In genomic region chrY:15951041-15951440, GRCh38 we compare ENCODE assay signal across 18 cellular contexts.
DNase-seq lines count a peak whose midpoint lies in the region; ATAC-seq, FAIRE-seq and TF ChIP-seq lines count a peak whose summit lies in the region.
"Had no signal": no experiment of that assay in that cellular context is flagged by ENCODE, and none has a peak within 500 bp of the region (broad histone marks: within the 10 kb centered on the region; RNA-seq: fewer than 3 reads in every experiment).

No MANE protein-coding gene starts in this region.

- H3K36me3 ChIP-seq in RWPE2 (ENCODE audit: low read depth) (no peaks in the 10 kb centered on the region), colonic mucosa (no peaks in the 10 kb centered on the region)
- H3K36me3 ChIP-seq: BE2C had no signal

- H3K9me3 ChIP-seq in RWPE2 (ENCODE audit: severe bottlenecking) (no peaks in the 10 kb centered on the region), colonic mucosa (no peaks in the 10 kb centered on the region)
- H3K9me3 ChIP-seq: A549, BE2C had no signal

- DNase-seq in HS-5 (ENCODE audit: low read depth) (peak; percentile 31), RWPE2 (ENCODE audit: low spot score) (no peak), glomerular visceral epithelial cell (ENCODE audit: extremely low spot score) (peak; percentile 31), RKO (ENCODE audit: low spot score) (no peak), urothelium cell line (ENCODE audit: low spot score) (no peak), colonic mucosa (no peak)
- no peak for DNase-seq in activated T-cell treated with anti-CD3 and anti-CD28 coated beads, Interleukin-2, amount 50 U/mL, for 72 hours
- DNase-seq: BE2C; CD4-positive, alpha-beta memory T cell; DMS79; H9 had no signal

- TF ChIP-seq CTCF in RWPE2 (IDR thresholded peaks at IDR 0.05; ENCODE audit: poor library complexity, severe bottlenecking) (no peak), colonic mucosa (IDR thresholded peaks at IDR 0.05) (no peak)

- intact Hi-C loops in colonic mucosa (cut with DNase I) = no loop called here

- H3K4me1 ChIP-seq in RWPE2 (ENCODE audit: insufficient read depth, poor library complexity, severe bottlenecking) = no peaks in the 10 kb centered on the region
- no peaks in the 10 kb centered on the region for H3K4me1 ChIP-seq in colonic mucosa
- H3K4me1 ChIP-seq: A549, BE2C had no signal

- H3K4me3 ChIP-seq in RWPE2 (ENCODE audit: severe bottlenecking) (no peak overlapping the region), colonic mucosa (no peak overlapping the region)
- H3K4me3 ChIP-seq: A549, GM23338 had no signal

- no peaks in the 10 kb centered on the region for H3K4me1 Mint-ChIP-seq in activated T-cell treated with anti-CD3 and anti-CD28 coated beads, Interleukin-2, amount 50 U/mL, for 72 hours (ENCODE audit: low read depth)
- H3K4me1 Mint-ChIP-seq: CD4-positive, alpha-beta memory T cell; GM23338; H9 had no signal

- no peak overlapping the region for H3K27ac Mint-ChIP-seq in activated T-cell treated with anti-CD3 and anti-CD28 coated beads, Interleukin-2, amount 50 U/mL, for 72 hours
- H3K27ac Mint-ChIP-seq: CD4-positive, alpha-beta memory T cell; GM23338; H9 had no signal

- peak; percentile 68 for ATAC-seq in RWPE2 (ENCODE audit: low read depth)
- no peak for ATAC-seq in activated T-cell treated with anti-CD3 and anti-CD28 coated beads, Interleukin-2, amount 50 U/mL, for 72 hours (replicated peaks in 1 of 2)
- ATAC-seq: A549, GM23338, HepG2 had no signal

- H3K9ac ChIP-seq in colonic mucosa (ENCODE audit: low read depth in 2 of 2, low read length in 2 of 2) = no peak overlapping the region

- H3K27ac ChIP-seq in RWPE2 (ENCODE audit: poor library complexity, severe bottlenecking) (no peak overlapping the region), colonic mucosa (no peak overlapping the region)
- H3K27ac ChIP-seq: A549, C4-2B had no signal

- H3K27me3 ChIP-seq in RWPE2 (ENCODE audit: insufficient read depth, poor library complexity, severe bottlenecking) (no peaks in the 10 kb centered on the region), colonic mucosa (no peaks in the 10 kb centered on the region)
- H3K27me3 ChIP-seq: BE2C had no signal

- H3K9me3 Mint-ChIP-seq in activated T-cell treated with anti-CD3 and anti-CD28 coated beads, Interleukin-2, amount 50 U/mL, for 72 hours = peaks cover 0 to 4% of the 10 kb centered on the region in 2 donors
- H3K9me3 Mint-ChIP-seq: CD4-positive, alpha-beta memory T cell; H9 had no signal

- no peaks in the 10 kb centered on the region for H3K36me3 Mint-ChIP-seq in activated T-cell treated with anti-CD3 and anti-CD28 coated beads, Interleukin-2, amount 50 U/mL, for 72 hours (ENCODE audit: insufficient read depth in 2 of 2)
- H3K36me3 Mint-ChIP-seq: CD4-positive, alpha-beta memory T cell had no signal

- no peak overlapping the region for H3K4me3 Mint-ChIP-seq in activated T-cell treated with anti-CD3 and anti-CD28 coated beads, Interleukin-2, amount 50 U/mL, for 72 hours
- H3K4me3 Mint-ChIP-seq: CD4-positive, alpha-beta memory T cell; GM23338; H9 had no signal

- no peaks in the 10 kb centered on the region for H3K27me3 Mint-ChIP-seq in activated T-cell treated with anti-CD3 and anti-CD28 coated beads, Interleukin-2, amount 50 U/mL, for 72 hours (ENCODE audit: low read depth)
- H3K27me3 Mint-ChIP-seq: CD4-positive, alpha-beta memory T cell had no signal

- no peak for FAIRE-seq in urothelium cell line (lab: Jason Lieb, UNC)
- FAIRE-seq: A549, G401.6, GM12891, HepG2, HTR-8/SVneo had no signal

Comparison
In these comparisons a context has a peak if more than half of its experiments do, and no peak if none do; other contexts are left out.
1. DNase-seq: peak in HS-5 (single experiment) and glomerular visceral epithelial cell (single experiment); none in RWPE2 (single experiment), RKO (single experiment), activated T-cell treated with anti-CD3 and anti-CD28 coated beads, Interleukin-2, amount 50 U/mL, for 72 hours (0 of 2), urothelium cell line (single experiment) and colonic mucosa (single experiment).